28 cellular contexts compared by ENCODE assay signal in genomic region chr2:130387804-130388203, GRCh38. TPM values are rescaled to one million over a fixed set of nuclear protein-coding genes. Genes with fewer than 3 reads are reported as not detected.
DNase-seq lines count a peak whose midpoint lies in the region; ATAC-seq and TF ChIP-seq lines count a peak whose summit lies in the region.
"Had no signal": no experiment of that assay in that cellular context is flagged by ENCODE, and none has a peak within 500 bp of the region (broad histone marks: within the 10 kb centered on the region; RNA-seq: fewer than 3 reads in every experiment).

No MANE protein-coding gene starts in this region.

- H3K4me3 Mint-ChIP-seq in activated B cell treated with CpG ODN at 0.5 μM for 24 hours = no peak overlapping the region
- H3K4me3 Mint-ChIP-seq: activated naive CD8-positive, alpha-beta T cell treated with anti-CD3 and anti-CD28 coated beads, Interleukin-2, amount 10 ng/mL, durations not matched to agents 7 days and 5 days; nephron progenitor cell; T-helper 17 cell had no signal

- H3K27ac Mint-ChIP-seq in activated B cell treated with CpG ODN at 0.5 μM for 24 hours = peak overlapping the region; percentile 68
- H3K27ac Mint-ChIP-seq: activated naive CD8-positive, alpha-beta T cell treated with anti-CD3 and anti-CD28 coated beads, Interleukin-2, amount 10 ng/mL, durations not matched to agents 7 days and 5 days; activated T-helper 2 cell treated with anti-CD3 and anti-CD28 coated beads, Interferon-gamma antibody, Interleukin-2, Interleukin-4, amounts not matched to agents 10 μg/mL and 5 μg/mL and 100 μg/mL, durations not matched to agents 14 hours and 24 hours and 36 hours; nephron progenitor cell; T-helper 17 cell had no signal

- peaks cover 7 to 69% (median 52%) of the 10 kb centered on the region in 9 donors for H3K4me1 ChIP-seq in heart right ventricle
- peaks cover 7% of the 10 kb centered on the region for H3K4me1 ChIP-seq in psoas muscle
- H3K4me1 ChIP-seq: prostate gland had no signal

- no peaks in the 10 kb centered on the region for H3K27me3 Mint-ChIP-seq in activated B cell treated with CpG ODN at 0.5 μM for 24 hours

- POLR2A ChIA-PET in activated B cell treated with CpG ODN at 0.5 μM for 24 hours (lab: Charles Lee) = interaction anchor here (0.6 to 4.3 kb wide), 3 partner anchors 10 to 714 kb away, joined by 4 to 37 read pairs (median 14); no protein-coding TSS in a partner anchor

- H3K9me3 Mint-ChIP-seq in activated B cell treated with CpG ODN at 0.5 μM for 24 hours = no peaks in the 10 kb centered on the region
- H3K9me3 Mint-ChIP-seq: activated naive CD8-positive, alpha-beta T cell treated with anti-CD3 and anti-CD28 coated beads, Interleukin-2, amount 10 ng/mL, durations not matched to agents 7 days and 5 days; activated T-helper 2 cell treated with anti-CD3 and anti-CD28 coated beads, Interferon-gamma antibody, Interleukin-2, Interleukin-4, amounts not matched to agents 10 μg/mL and 5 μg/mL and 100 μg/mL, durations not matched to agents 14 hours and 24 hours and 36 hours; nephron progenitor cell had no signal

- DNase-seq in ELF-1 (ENCODE audit: low read depth, low spot score) (peak; percentile 29), activated B cell treated with CpG ODN at 0.5 μM for 24 hours (no peak), heart right ventricle (peak in 1 of 2 donors; percentile 42), psoas muscle (peak; percentile 39 to 55), NCI-H748 treated with DMSO at 0.1 percent for 48 hours (lab: John Stamatoyannopoulos, UW) (no peak), HuH-7.5 (ENCODE audit: low spot score) (no peak), SHP77 (lab: John Stamatoyannopoulos, UW) (no peak)
- no peak for DNase-seq in activated CD4-positive, alpha-beta T cell treated with anti-CD3 and anti-CD28 coated beads, Interleukin-2, amount 50 U/mL, for 1 hour
- DNase-seq: activated CD4-positive, alpha-beta T cell treated with anti-CD3 and anti-CD28 coated beads, Interleukin-2, amount 50 U/mL, for 4 hours; activated CD8-positive, alpha-beta memory T cell treated with anti-CD3 and anti-CD28 coated beads, Interleukin-2, amount 50 U/mL, for 48 hours; activated naive CD8-positive, alpha-beta T cell treated with anti-CD3 and anti-CD28 coated beads, Interleukin-2, amount 10 ng/mL, durations not matched to agents 7 days and 5 days; Calu3; effector memory CD4-positive, alpha-beta T cell; glutamatergic neuron; NCI-H1417; NCI-H446 treated with DMSO at 0.1 percent for 48 hours; nephron progenitor cell; small intestine; stimulated activated CD4-positive, alpha-beta T cell treated with anti-CD3 and anti-CD28 coated beads, Interleukin-2, amount 100 ng/mL, for 48 hours; stimulated activated naive CD4-positive, alpha-beta T cell treated with Interleukin-2 at 50 U/mL for 16 hours; T-helper 17 cell had no signal

- WGBS in heart right ventricle, 2 donors = 49 to 51% methylated on average over 4 of the region's 4 CpGs
- WGBS in psoas muscle, 3 donors = 13 to 28% (median 14%) methylated on average over 4 of the region's 4 CpGs

- H3K9me3 ChIP-seq in heart right ventricle (no peaks in the 10 kb centered on the region), psoas muscle (no peaks in the 10 kb centered on the region)
- H3K9me3 ChIP-seq: prostate gland, tibial nerve had no signal

- CTCF ChIA-PET in activated B cell treated with CpG ODN at 0.5 μM for 24 hours (lab: Charles Lee) = no interaction called here

- H3K36me3 Mint-ChIP-seq in activated B cell treated with CpG ODN at 0.5 μM for 24 hours (ENCODE audit: low read depth) = peaks cover 10% of the 10 kb centered on the region

- intact Hi-C loops in activated B cell treated with CpG ODN at 0.5 μM for 24 hours (cut with micrococcal nuclease) = no loop called here
- intact Hi-C loops in heart right ventricle (cut with DNase I) = loop anchor here in 1 of 10 donors (2.0 kb wide), 1 partner anchor 15 kb away; no protein-coding TSS in a partner anchor
- intact Hi-C loops in psoas muscle (cut with DNase I) = no loop called here

- TF ChIP-seq CTCF in activated B cell treated with CpG ODN at 0.5 μM for 24 hours (IDR thresholded peaks at IDR 0.05) = no peak
- TF ChIP-seq CTCF in heart right ventricle (IDR thresholded peaks at IDR 0.05) = no peak
- no peak for TF ChIP-seq CTCF in psoas muscle (IDR thresholded peaks at IDR 0.05)

- H3K27me3 ChIP-seq in heart right ventricle (no peaks in the 10 kb centered on the region), psoas muscle (ENCODE audit: insufficient read depth in 3 of 3, low read length in 2 of 3) (no peaks in the 10 kb centered on the region)
- H3K27me3 ChIP-seq: tibial nerve had no signal

- H3K4me3 ChIP-seq in heart right ventricle (no peak overlapping the region), psoas muscle (no peak overlapping the region)
- H3K4me3 ChIP-seq: BLaER1 treated with 17β-estradiol and CSF1 and Interleukin-3, amounts not matched to agents 10 nM and 100 nM; prostate gland; SK-N-MC; tibial nerve had no signal

- H3K4me1 Mint-ChIP-seq in activated B cell treated with CpG ODN at 0.5 μM for 24 hours = peaks cover 72% of the 10 kb centered on the region

- ATAC-seq in activated B cell treated with CpG ODN at 0.5 μM for 24 hours (ENCODE audit: low read depth) = no peak
- peak in 3 of 8 donors; percentile 12 to 20 (median 15) for ATAC-seq in heart right ventricle
- no peak for ATAC-seq in psoas muscle
- ATAC-seq: Panc1, T-helper 17 cell had no signal

- H3K36me3 ChIP-seq in heart right ventricle (no peaks in the 10 kb centered on the region), psoas muscle (ENCODE audit: insufficient read depth in 1 of 2, low read depth in 1 of 2) (no peaks in the 10 kb centered on the region)
- H3K36me3 ChIP-seq: prostate gland, tibial nerve had no signal

- H3K27ac ChIP-seq in heart right ventricle (peak overlapping the region; percentile 31 to 94 (median 66)), psoas muscle (no peak overlapping the region)
- H3K27ac ChIP-seq: BLaER1 treated with 17β-estradiol and CSF1 and Interleukin-3, amounts not matched to agents 10 nM and 100 nM; prostate gland; SK-N-MC; VCaP had no signal

RNA-seq across cellular contexts. Expression of gene PTPN18, which starts 31.9 kb away (rescaled TPM):
- 77.7 and 79.2 TPM in 2 replicates for total RNA-seq in activated B cell treated with CpG ODN at 0.5 μM for 24 hours
- total RNA-seq in heart right ventricle = 10 to 100 TPM in 7 of 10 donors, 1 to 10 TPM in 3; 7.8 to 24.3 (median 11.2) TPM
- polyA plus RNA-seq in heart right ventricle = 10 to 100 TPM; 17.3 to 35.0 TPM
- total RNA-seq in psoas muscle = 10 to 100 TPM in 1 of 4 donors, 1 to 10 TPM in 3; 6.4 to 10.5 (median 8.6) TPM
- polyA plus RNA-seq in psoas muscle = 1 to 10 TPM; 6.0 to 8.7 (median 8.6) TPM

RNA-seq across cellular contexts. Expression of gene IMP4, which starts 45.1 kb away (rescaled TPM):
- total RNA-seq in activated B cell treated with CpG ODN at 0.5 μM for 24 hours (121 and 140 TPM in 2 replicates), heart right ventricle (10 to 100 TPM; 50.6 to 82.0 (median 61.6) TPM), psoas muscle (100 to 1,000 TPM in 3 of 4 donors, 10 to 100 TPM in 1; 74.4 to 118 (median 105) TPM)
- polyA plus RNA-seq in heart right ventricle (100 to 1,000 TPM in 1 of 2 donors, 10 to 100 TPM in 1; 82.3 to 190 TPM), psoas muscle (100 to 1,000 TPM; 148 to 270 (median 194) TPM)

Comparison
In these comparisons a context has a peak if more than half of its experiments do, and no peak if none do; other contexts are left out.
1. DNase-seq: peak in ELF-1 (single experiment) and psoas muscle (2 of 2); none in activated B cell treated with CpG ODN at 0.5 μM for 24 hours (single experiment), NCI-H748 treated with DMSO at 0.1 percent for 48 hours (single experiment), HuH-7.5 (single experiment), activated CD4-positive, alpha-beta T cell treated with anti-CD3 and anti-CD28 coated beads, Interleukin-2, amount 50 U/mL, for 1 hour (single experiment) and SHP77 (0 of 2).